ENCODE assay signal across 25 cellular contexts in genomic region chr2:240147382-240147781, GRCh38. TPM values are rescaled to one million over a fixed set of nuclear protein-coding genes. Genes with fewer than 3 reads are reported as not detected.
DNase-seq lines count a peak whose midpoint lies in the region; ATAC-seq, FAIRE-seq and TF ChIP-seq lines count a peak whose summit lies in the region.
"Had no signal": no experiment of that assay in that cellular context is flagged by ENCODE, and none has a peak within 500 bp of the region (broad histone marks: within the 10 kb centered on the region; RNA-seq: fewer than 3 reads in every experiment).

No MANE protein-coding gene starts in this region.

- BruUV-seq in K562 (replicated peaks; lab: Mats Ljungman, UMichigan): no TSS peak

- no peaks in the 10 kb centered on the region for H3K9me1 ChIP-seq in K562 (ENCODE audit: control insufficient read depth, insufficient read depth, low read length)

- H3K4me3 ChIP-seq in K562: no peak overlapping the region
- H3K4me3 ChIP-seq: PC-9, SK-N-MC had no signal

- H2AFZ ChIP-seq in K562 (ENCODE audit: low read depth, low read length): no peak overlapping the region
- H2AFZ ChIP-seq: PC-9 had no signal

- H3K9me3 Mint-ChIP-seq in activated CD4-positive, alpha-beta memory T cell treated with anti-CD3 and anti-CD28 coated beads for 36 hours: peaks cover 5% of the 10 kb centered on the region
- peaks cover 8% of the 10 kb centered on the region for H3K9me3 Mint-ChIP-seq in activated CD4-positive, alpha-beta memory T cell treated with anti-CD3 and anti-CD28 coated beads, Interleukin-2, amount 10 ng/mL, durations not matched to agents 7 days and 5 days
- H3K9me3 Mint-ChIP-seq in memory B cell (no peaks in the 10 kb centered on the region), type B pancreatic cell (no peaks in the 10 kb centered on the region)
- H3K9me3 Mint-ChIP-seq: CD8-positive, alpha-beta memory T cell had no signal

- H3K79me2 ChIP-seq in K562 (ENCODE audit: control insufficient read depth, insufficient read depth, low read length): no peaks in the 10 kb centered on the region

- H3K36me3 Mint-ChIP-seq in activated CD4-positive, alpha-beta memory T cell treated with anti-CD3 and anti-CD28 coated beads for 36 hours: no peaks in the 10 kb centered on the region
- no peaks in the 10 kb centered on the region for H3K36me3 Mint-ChIP-seq in activated CD4-positive, alpha-beta memory T cell treated with anti-CD3 and anti-CD28 coated beads, Interleukin-2, amount 10 ng/mL, durations not matched to agents 7 days and 5 days (ENCODE audit: low read depth)
- H3K36me3 Mint-ChIP-seq in memory B cell: no peaks in the 10 kb centered on the region
- H3K36me3 Mint-ChIP-seq in type B pancreatic cell: no peaks in the 10 kb centered on the region
- H3K36me3 Mint-ChIP-seq: CD8-positive, alpha-beta memory T cell had no signal

- H3K9ac ChIP-seq in K562 (ENCODE audit: insufficient read depth in 1 of 2, low read depth in 2 of 2, low read length in 2 of 2): no peak overlapping the region

- H3K4me1 Mint-ChIP-seq in activated CD4-positive, alpha-beta memory T cell treated with anti-CD3 and anti-CD28 coated beads for 36 hours (ENCODE audit: low read depth): no peaks in the 10 kb centered on the region
- H3K4me1 Mint-ChIP-seq in activated CD4-positive, alpha-beta memory T cell treated with anti-CD3 and anti-CD28 coated beads, Interleukin-2, amount 10 ng/mL, durations not matched to agents 7 days and 5 days: no peaks in the 10 kb centered on the region
- H3K4me1 Mint-ChIP-seq in memory B cell (peaks cover 9% of the 10 kb centered on the region), type B pancreatic cell (ENCODE audit: unreplicated experiment) (no peaks in the 10 kb centered on the region)

- TF ChIP-seq EP300 in K562 (IDR thresholded peaks at IDR 0.05; ENCODE audit: low read length): no peak

- H3K27me3 Mint-ChIP-seq in activated CD4-positive, alpha-beta memory T cell treated with anti-CD3 and anti-CD28 coated beads for 36 hours: peaks cover 14% of the 10 kb centered on the region
- no peaks in the 10 kb centered on the region for H3K27me3 Mint-ChIP-seq in activated CD4-positive, alpha-beta memory T cell treated with anti-CD3 and anti-CD28 coated beads, Interleukin-2, amount 10 ng/mL, durations not matched to agents 7 days and 5 days
- H3K27me3 Mint-ChIP-seq in memory B cell: peaks cover 33% of the 10 kb centered on the region
- peaks cover 24% of the 10 kb centered on the region for H3K27me3 Mint-ChIP-seq in type B pancreatic cell

- intact Hi-C loops in activated CD4-positive, alpha-beta memory T cell treated with anti-CD3 and anti-CD28 coated beads for 36 hours (cut with micrococcal nuclease): no loop called here
- intact Hi-C loops in K562 (cut with micrococcal nuclease): no loop called here

- no peak for DNase-seq in activated CD4-positive, alpha-beta memory T cell treated with anti-CD3 and anti-CD28 coated beads for 36 hours
- DNase-seq in activated CD4-positive, alpha-beta memory T cell treated with anti-CD3 and anti-CD28 coated beads, Interleukin-2, amount 10 ng/mL, durations not matched to agents 7 days and 5 days: no peak
- DNase-seq in K562 (ENCODE audit: extremely low read depth in 1 of 4, low spot score in 3 of 4) (no peak), memory B cell (ENCODE audit: low spot score in 2 of 2) (no peak), type B pancreatic cell (ENCODE audit: extremely low spot score, unreplicated experiment) (no peak), omental fat pad (ENCODE audit: low spot score) (no peak)
- DNase-seq: 8988T; C1 segment of cervical spinal cord; Calu3; CD8-positive, alpha-beta memory T cell; H7; NCI-H1105; NCI-H146; NCI-H2029; NCI-H226; NCI-H510A treated with DMSO at 0.1 percent for 48 hours; NCI-H748 treated with DMSO at 0.1 percent for 48 hours; PC-9; RPMI8226; SHP77 treated with DMSO at 0.1 percent for 48 hours had no signal

- no peak for TF ChIP-seq CTCF in K562 (IDR thresholded peaks at IDR 0.05 in 2 of 3, conservative IDR thresholded peaks at IDR 0.05 in 1 of 3; ENCODE audit: insufficient read depth in 2 of 3, low read depth in 1 of 3, low read length in 3 of 3)
- TF ChIP-seq CTCF in type B pancreatic cell (conservative IDR thresholded peaks at IDR 0.05): no peak
- TF ChIP-seq CTCF in omental fat pad (IDR thresholded peaks at IDR 0.05): no peak

- H3K27ac Mint-ChIP-seq in activated CD4-positive, alpha-beta memory T cell treated with anti-CD3 and anti-CD28 coated beads for 36 hours: peak overlapping the region; percentile 49
- H3K27ac Mint-ChIP-seq in activated CD4-positive, alpha-beta memory T cell treated with anti-CD3 and anti-CD28 coated beads, Interleukin-2, amount 10 ng/mL, durations not matched to agents 7 days and 5 days: no peak overlapping the region
- H3K27ac Mint-ChIP-seq in memory B cell: peak overlapping the region; percentile 24
- peak overlapping the region; percentile 6 for H3K27ac Mint-ChIP-seq in type B pancreatic cell

- H3K9me3 ChIP-seq in K562 (replicated peaks; ENCODE audit: control insufficient read depth, insufficient read depth, low read depth, low read length): no peaks in the 10 kb centered on the region

- WGBS in K562 (ENCODE audit: insufficient coverage, low coverage, missing lambda C conversion rate): no CpG with 5 or more reads among the region's 5 CpGs

- peaks cover 0 to 12% of the 10 kb centered on the region in 2 experiments; a peak in 2 of 5 replicates for H3K4me1 ChIP-seq in K562 (replicated peaks in 1 of 2; ENCODE audit: control insufficient read depth in 2 of 2, insufficient read depth in 2 of 2, low read length in 2 of 2)

- peaks cover 0 to 24% of the 10 kb centered on the region in 2 experiments; a peak in 2 of 5 replicates for H3K27me3 ChIP-seq in K562 (ENCODE audit: control insufficient read depth in 2 of 2, insufficient read depth in 2 of 2, low read length in 2 of 2)

- TF ChIP-seq RAD21 in K562 (CRISPR knock-in tag; conservative IDR thresholded peaks at IDR 0.05 in 1 of 2, IDR thresholded peaks at IDR 0.05 in 1 of 2): no peak

- no peak for TF ChIP-seq POLR2A in K562 (conservative IDR thresholded peaks at IDR 0.05)

- H3K36me3 ChIP-seq in K562 (ENCODE audit: control insufficient read depth, insufficient read depth, low read length): no peaks in the 10 kb centered on the region

- H3K4me2 ChIP-seq in K562 (ENCODE audit: insufficient read depth, low read length): no peak overlapping the region
- H3K4me2 ChIP-seq: PC-9 had no signal

- no peak overlapping the region for H3K27ac ChIP-seq in K562 (ENCODE audit: extremely low read depth, low read depth, low read length)
- H3K27ac ChIP-seq: PC-9, SK-N-MC had no signal

- peak; percentile 48 for FAIRE-seq in K562 (lab: Jason Lieb, UNC)
- FAIRE-seq: G401.6, GM19239 had no signal

- CTCF ChIA-PET in activated CD4-positive, alpha-beta memory T cell treated with anti-CD3 and anti-CD28 coated beads for 36 hours (lab: Charles Lee): no interaction called here
- CTCF ChIA-PET in activated CD4-positive, alpha-beta memory T cell treated with anti-CD3 and anti-CD28 coated beads, Interleukin-2, amount 10 ng/mL, durations not matched to agents 7 days and 5 days (lab: Charles Lee): no interaction called here
- CTCF ChIA-PET in K562 (lab: Yijun Ruan, JAX; ENCODE audit: low intra/inter-chr PET ratio): no interaction called here

- ATAC-seq in K562 (no peak), memory B cell (ENCODE audit: low read depth) (no peak), omental fat pad (ENCODE audit: low FRiP score) (no peak), GM18907 (IDR thresholded peaks at IDR 0.05; ENCODE audit: unreplicated experiment) (no peak)

- no peak overlapping the region for H3K4me3 Mint-ChIP-seq in activated CD4-positive, alpha-beta memory T cell treated with anti-CD3 and anti-CD28 coated beads for 36 hours
- no peak overlapping the region for H3K4me3 Mint-ChIP-seq in activated CD4-positive, alpha-beta memory T cell treated with anti-CD3 and anti-CD28 coated beads, Interleukin-2, amount 10 ng/mL, durations not matched to agents 7 days and 5 days
- no peak overlapping the region for H3K4me3 Mint-ChIP-seq in memory B cell
- no peak overlapping the region for H3K4me3 Mint-ChIP-seq in type B pancreatic cell
- H3K4me3 Mint-ChIP-seq: CD8-positive, alpha-beta memory T cell had no signal

- POLR2A ChIA-PET in activated CD4-positive, alpha-beta memory T cell treated with anti-CD3 and anti-CD28 coated beads for 36 hours (lab: Charles Lee): no interaction called here
- POLR2A ChIA-PET in activated CD4-positive, alpha-beta memory T cell treated with anti-CD3 and anti-CD28 coated beads, Interleukin-2, amount 10 ng/mL, durations not matched to agents 7 days and 5 days (lab: Charles Lee): no interaction called here
- POLR2A ChIA-PET in K562 (lab: Yijun Ruan, JAX): no interaction called here

- in situ Hi-C loops in K562 (cut with MboI): no loop called here

- H4K20me1 ChIP-seq in K562 (replicated peaks; ENCODE audit: control insufficient read depth, insufficient read depth, low read length): no peaks in the 10 kb centered on the region

RNA-seq across cellular contexts. Expression of gene OTOS, which starts 6.9 kb away (rescaled TPM):
- total RNA-seq in activated CD4-positive, alpha-beta memory T cell treated with anti-CD3 and anti-CD28 coated beads for 36 hours: not detected
- total RNA-seq in activated CD4-positive, alpha-beta memory T cell treated with anti-CD3 and anti-CD28 coated beads, Interleukin-2, amount 10 ng/mL, durations not matched to agents 7 days and 5 days: not detected
- total RNA-seq in K562 (2011; cell fraction: chromatin; rRNA removed; ENCODE audit: low replicate concordance): not detected in 2 replicates
- not detected in 2 replicates for total RNA-seq in K562 (2011; cell fraction: nucleolus; rRNA removed)
- not detected in 2 replicates for total RNA-seq in K562 (2011; cell fraction: nucleoplasm; rRNA removed)
- total RNA-seq in K562 (2014; rRNA removed): not detected in 2 replicates
- total RNA-seq in K562 (2014; rRNA removed; fragmentation: Illumina TruSeq; extraction: Trizol): not detected in 2 replicates
- not detected in 2 replicates for total RNA-seq in K562 (2015; rRNA removed; fragmentation: Illumina TruSeq; extraction: Trizol)
- not detected in 2 replicates for total RNA-seq in K562 (2021)
- not detected in 2 replicates for polyA plus RNA-seq in K562 (2011; rRNA removed)
- not detected in 2 replicates for polyA plus RNA-seq in K562 (2011; cell fraction: cytosol; rRNA removed)
- not detected in 2 replicates for polyA plus RNA-seq in K562 (2011; cell fraction: nucleus; rRNA removed)
- not detected in 2 replicates for polyA plus RNA-seq in K562 (2012)
- not detected in 2 replicates for polyA plus RNA-seq in K562 (2014; fragmentation: Illumina TruSeq; extraction: Trizol)
- not detected for polyA plus RNA-seq in K562 (2014; fragmentation: Nextera tagmentation; extraction: Ambion mirVana)
- not detected in 2 replicates for polyA plus RNA-seq in K562 (2014; rRNA removed)
- polyA minus RNA-seq in K562 (2011; rRNA and poly(A)+ RNA removed): not detected in 2 replicates
- polyA minus RNA-seq in K562 (2011; cell fraction: cytosol; rRNA and poly(A)+ RNA removed): not detected in 2 replicates
- not detected in 2 replicates for polyA minus RNA-seq in K562 (2011; cell fraction: nucleus; rRNA and poly(A)+ RNA removed)
- total RNA-seq in type B pancreatic cell (ENCODE audit: low replicate concordance): not detected in 2 replicates
- not detected for total RNA-seq in omental fat pad
- total RNA-seq: Calu3; CD8-positive, alpha-beta memory T cell; H7; HT1080; PC-9 had no signal
- polyA plus RNA-seq: CD8-positive, alpha-beta memory T cell had no signal

RNA-seq across cellular contexts. Expression of gene COPS9, which starts 11.3 kb away (rescaled TPM):
- 10 to 100 TPM; 85.2 to 99.9 TPM for total RNA-seq in activated CD4-positive, alpha-beta memory T cell treated with anti-CD3 and anti-CD28 coated beads for 36 hours
- total RNA-seq in activated CD4-positive, alpha-beta memory T cell treated with anti-CD3 and anti-CD28 coated beads, Interleukin-2, amount 10 ng/mL, durations not matched to agents 7 days and 5 days: 10 to 100 TPM; 95.5 to 96.2 TPM
- 7.1 and 14.1 TPM in 2 replicates for total RNA-seq in K562 (2011; cell fraction: chromatin; rRNA removed; ENCODE audit: low replicate concordance)
- total RNA-seq in K562 (2011; cell fraction: nucleolus; rRNA removed): 17.0 and 24.5 TPM in 2 replicates
- 16.6 and 25.0 TPM in 2 replicates for total RNA-seq in K562 (2011; cell fraction: nucleoplasm; rRNA removed)
- 176 and 244 TPM in 2 replicates for total RNA-seq in K562 (2014; rRNA removed)
- total RNA-seq in K562 (2014; rRNA removed; fragmentation: Illumina TruSeq; extraction: Trizol): 55.0 and 55.2 TPM in 2 replicates
- 99.9 and 109 TPM in 2 replicates for total RNA-seq in K562 (2015; rRNA removed; fragmentation: Illumina TruSeq; extraction: Trizol)
- 83.2 and 94.4 TPM in 2 replicates for total RNA-seq in K562 (2021)
- 90.9 and 122 TPM in 2 replicates for polyA plus RNA-seq in K562 (2011; rRNA removed)
- 115 and 146 TPM in 2 replicates for polyA plus RNA-seq in K562 (2011; cell fraction: cytosol; rRNA removed)
- 53.3 and 58.2 TPM in 2 replicates for polyA plus RNA-seq in K562 (2011; cell fraction: nucleus; rRNA removed)
- 88.3 and 211 TPM in 2 replicates for polyA plus RNA-seq in K562 (2012)
- polyA plus RNA-seq in K562 (2014; fragmentation: Illumina TruSeq; extraction: Trizol): 42.9 and 56.9 TPM in 2 replicates
- polyA plus RNA-seq in K562 (2014; fragmentation: Nextera tagmentation; extraction: Ambion mirVana): 100 to 1,000 TPM in 1 of 2 experiments, 10 to 100 TPM in 1; 95.0 to 112 TPM
- 281 and 307 TPM in 2 replicates for polyA plus RNA-seq in K562 (2014; rRNA removed)
- polyA minus RNA-seq in K562 (2011; rRNA and poly(A)+ RNA removed): 11.1 and 12.3 TPM in 2 replicates
- 8.7 and 17.9 TPM in 2 replicates for polyA minus RNA-seq in K562 (2011; cell fraction: cytosol; rRNA and poly(A)+ RNA removed)
- 3.9 and 6.4 TPM in 2 replicates for polyA minus RNA-seq in K562 (2011; cell fraction: nucleus; rRNA and poly(A)+ RNA removed)
- total RNA-seq in type B pancreatic cell (ENCODE audit: low replicate concordance): 131 and 156 TPM in 2 replicates
- total RNA-seq in omental fat pad: 100 to 1,000 TPM; 130 to 198 (median 150) TPM
